ENCODE assay signal across 1 cellular context in genomic region chr10:80202934-80203834, GRCh38.
A peak's percentile ranks its signal among the peaks of the same experiment; 100 is the strongest.
TF ChIP-seq lines count a peak whose summit lies in the region.

No MANE protein-coding gene starts in this region.

TF ChIP-seq in K562, 482 proteins besides CTCF, POLR2A, EP300 and RAD21 (continued from another document and continues in another):
- peak; percentile 59 for TF ChIP-seq TAF1 (IDR thresholded peaks at IDR 0.05; ENCODE audit: control insufficient read depth, extremely low read depth, insufficient read depth, low read length, severe bottlenecking)
- TF ChIP-seq TCF7L2 (IDR thresholded peaks at IDR 0.05; ENCODE audit: low read depth, low read length) = no peak
- TF ChIP-seq ZNF253 (CRISPR knock-in tag; conservative IDR thresholded peaks at IDR 0.05) = no peak
- TF ChIP-seq GATAD2A (IDR thresholded peaks at IDR 0.05) = no peak
- peak; percentile 62 for TF ChIP-seq ARID4B (CRISPR knock-in tag; IDR thresholded peaks at IDR 0.05)
- no peak for TF ChIP-seq XRCC3 (IDR thresholded peaks at IDR 0.05)
- TF ChIP-seq ZNF384 (IDR thresholded peaks at IDR 0.05; ENCODE audit: low read depth, low read length) = peak; percentile 86
- no peak for TF ChIP-seq PHB (CRISPR knock-in tag; IDR thresholded peaks at IDR 0.05)
- TF ChIP-seq ZKSCAN8 (CRISPR knock-in tag; IDR thresholded peaks at IDR 0.05) = no peak
- TF ChIP-seq STAT5B (CRISPR knock-in tag; IDR thresholded peaks at IDR 0.05) = no peak
- TF ChIP-seq HBP1 (CRISPR knock-in tag; IDR thresholded peaks at IDR 0.05) = peak; percentile 78
- no peak for TF ChIP-seq GTF2F1 (IDR thresholded peaks at IDR 0.05; ENCODE audit: low read depth, low read length)
- peak; percentile 82 for TF ChIP-seq ZFX (CRISPR knock-in tag; IDR thresholded peaks at IDR 0.05)
- TF ChIP-seq ILF3 (IDR thresholded peaks at IDR 0.05; ENCODE audit: borderline replicate concordance) = no peak
- TF ChIP-seq TSC22D4 (tag; IDR thresholded peaks at IDR 0.05) = no peak
- TF ChIP-seq SMARCB1 (IDR thresholded peaks at IDR 0.05; ENCODE audit: insufficient read length, low read depth) = no peak
- TF ChIP-seq CREM (IDR thresholded peaks at IDR 0.05; ENCODE audit: low read depth) = peak; percentile 44
- no peak; a peak in 2 of 4 replicates for TF ChIP-seq TEAD1 (CRISPR knock-in tag; IDR thresholded peaks at IDR 0.05)
- no peak for TF ChIP-seq E4F1 (CRISPR knock-in tag; IDR thresholded peaks at IDR 0.05; ENCODE audit: borderline replicate concordance)
- TF ChIP-seq TAF7 (tag; IDR thresholded peaks at IDR 0.05) = no peak
- TF ChIP-seq HDAC2 (IDR thresholded peaks at IDR 0.05) = peak; percentile 95
- TF ChIP-seq ZNF644 (tag; IDR thresholded peaks at IDR 0.05; ENCODE audit: low read depth) = 0 out of 2 replicates have a peak, but pooled peaks have one; percentile 53
- no peak for TF ChIP-seq DACH1 (IDR thresholded peaks at IDR 0.05; ENCODE audit: partially characterized antibody)
- no peak for TF ChIP-seq PBX2 (CRISPR knock-in tag; IDR thresholded peaks at IDR 0.05; ENCODE audit: low read depth)
- 0 out of 2 replicates have a peak, but pooled peaks have one; percentile 41 for TF ChIP-seq PBX2 (tag; conservative IDR thresholded peaks at IDR 0.05; ENCODE audit: low read depth)
- 0 out of 2 replicates have a peak, but pooled peaks have one; percentile 56 for TF ChIP-seq ZKSCAN1 (IDR thresholded peaks at IDR 0.05; ENCODE audit: low read depth, low read length)
- no peak for TF ChIP-seq PREB (CRISPR knock-in tag; IDR thresholded peaks at IDR 0.05)
- peak; percentile 7; the same call in 1 of the 2 replicates for TF ChIP-seq ATF4 (CRISPR knock-in tag; IDR thresholded peaks at IDR 0.05)
- no peak for TF ChIP-seq ZNF280A (IDR thresholded peaks at IDR 0.05; ENCODE audit: low read depth, partially characterized antibody)
- TF ChIP-seq ARHGAP35 (IDR thresholded peaks at IDR 0.05; ENCODE audit: partially characterized antibody) = no peak
- TF ChIP-seq ZBTB7A (IDR thresholded peaks at IDR 0.05; ENCODE audit: borderline replicate concordance, control insufficient read depth, low read depth, low read length) = no peak; the same call in 1 of the 2 replicates
- TF ChIP-seq DEAF1 (CRISPR knock-in tag; IDR thresholded peaks at IDR 0.05) = peak; percentile 31; the same call in 1 of the 2 replicates
- no peak for TF ChIP-seq POLR2H (tag; IDR thresholded peaks at IDR 0.05; ENCODE audit: low read depth)
- TF ChIP-seq AFF1 (IDR thresholded peaks at IDR 0.05; ENCODE audit: low read depth in 1 of 2, partially characterized antibody in 2 of 2) = peak in 1 of 2 experiments; percentile 72
- no peak for TF ChIP-seq CREB1 (IDR thresholded peaks at IDR 0.05)
- peak; percentile 76 for TF ChIP-seq CREB1 (CRISPR knock-in tag; IDR thresholded peaks at IDR 0.05)
- peak; percentile 16; the same call in 1 of the 2 replicates for TF ChIP-seq KLF13 (tag; IDR thresholded peaks at IDR 0.05; ENCODE audit: borderline replicate concordance, low read depth)
- no peak for TF ChIP-seq ETV1 (tag; conservative IDR thresholded peaks at IDR 0.05; ENCODE audit: low read depth)
- TF ChIP-seq SMC3 (conservative IDR thresholded peaks at IDR 0.05; ENCODE audit: insufficient read depth, low read depth, low read length) = no peak
- TF ChIP-seq KLF1 (tag; IDR thresholded peaks at IDR 0.05) = no peak
- TF ChIP-seq HES1 (IDR thresholded peaks at IDR 0.05; ENCODE audit: low read depth) = no peak; the same call in none of the 2 replicates
